In the genomic region with DNA sequence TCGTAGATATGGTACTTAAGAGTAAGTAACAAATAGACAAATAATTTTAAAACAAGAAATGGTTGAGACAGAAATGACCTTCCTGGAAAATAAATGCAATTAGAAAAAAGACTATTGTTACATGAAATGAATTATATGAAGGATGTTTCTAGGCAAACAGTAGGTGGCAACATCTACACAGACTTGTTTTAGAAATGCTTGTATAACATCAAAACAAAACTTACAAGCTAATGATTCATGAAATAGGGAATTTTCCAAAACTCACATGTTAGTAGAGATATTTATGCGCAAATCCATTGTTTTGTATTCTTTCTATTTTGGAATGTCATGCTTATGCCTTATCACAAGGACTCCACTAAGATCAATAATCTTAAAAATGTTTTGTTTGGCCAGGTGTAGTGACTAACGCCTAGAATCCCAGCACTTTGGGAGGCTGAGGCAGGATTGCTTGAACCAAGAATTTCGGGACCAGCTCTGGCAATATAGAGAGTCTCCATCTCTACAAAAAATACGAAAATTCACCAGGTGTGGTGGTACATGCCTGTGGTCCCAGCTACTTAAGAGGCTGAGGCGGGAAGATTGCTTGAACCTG, we compare ENCODE assay signal across 7 cellular contexts. TPM values are rescaled to one million over a fixed set of nuclear protein-coding genes. Genes with fewer than 3 reads are reported as not detected.
DNase-seq lines count a peak whose midpoint lies in the region; ATAC-seq and TF ChIP-seq lines count a peak whose summit lies in the region.

No MANE protein-coding gene starts in this region.

- no peak overlapping the region for H4K8ac ChIP-seq in mesenchymal stem cell (ENCODE audit: low read length)

- no peaks in the 10 kb centered on the region for H3K9me3 ChIP-seq in adrenal gland (replicated peaks in 1 of 3)
- no peaks in the 10 kb centered on the region for H3K9me3 ChIP-seq in mesenchymal stem cell (ENCODE audit: control insufficient read depth, low read length)

- H3K9ac ChIP-seq in mesenchymal stem cell (ENCODE audit: low read length): peak overlapping the region; percentile 64

- no peak overlapping the region for H4K91ac ChIP-seq in mesenchymal stem cell (ENCODE audit: low read length)

- H3K4me3 ChIP-seq in GM08714 (ENCODE audit: low read length) (peak overlapping the region; percentile 52; the same call in 1 of the 2 replicates), adrenal gland (no peak overlapping the region), mesenchymal stem cell (ENCODE audit: insufficient read depth in 1 of 2, low read depth in 1 of 2, low read length in 2 of 2) (peak overlapping the region in 1 of 2 experiments; percentile 30)

- no peak overlapping the region for H3K4ac ChIP-seq in mesenchymal stem cell (ENCODE audit: low read depth in 1 of 2, low read length in 2 of 2)

- peak overlapping the region; percentile 33 for H2BK15ac ChIP-seq in mesenchymal stem cell (ENCODE audit: low read depth, poor library complexity, severe bottlenecking)

- H3K4me2 ChIP-seq in mesenchymal stem cell (ENCODE audit: low read length, poor library complexity, severe bottlenecking): no peak overlapping the region

- no peak overlapping the region for H3K23ac ChIP-seq in mesenchymal stem cell (ENCODE audit: low read length in 2 of 2)

- no peak overlapping the region for H3K18ac ChIP-seq in mesenchymal stem cell (ENCODE audit: low read depth in 1 of 2, low read length in 2 of 2)

- ATAC-seq in GM19468 (IDR thresholded peaks at IDR 0.05; ENCODE audit: extremely low read depth, unreplicated experiment) (peak; percentile 2), HG03558 (IDR thresholded peaks at IDR 0.05; ENCODE audit: extremely low read depth, unreplicated experiment) (peak; percentile 20)

- H3K27ac ChIP-seq in adrenal gland (peak overlapping the region in 3 of 5 donors; percentile 20 to 47 (median 47)), mesenchymal stem cell (ENCODE audit: low read length, poor library complexity, severe bottlenecking) (no peak overlapping the region)

- no peak overlapping the region for H2AFZ ChIP-seq in mesenchymal stem cell (ENCODE audit: low read depth, low read length)

- no peak overlapping the region for H3K14ac ChIP-seq in mesenchymal stem cell (ENCODE audit: low read length in 2 of 2)

- DNase-seq in adrenal gland (no peak), mesenchymal stem cell (peak; percentile 65), mucosa of gallbladder (ENCODE audit: low spot score) (no peak), NCI-H1694 (lab: John Stamatoyannopoulos, UW) (no peak)

- H3K36me3 ChIP-seq in adrenal gland (replicated peaks in 1 of 2) (no peaks in the 10 kb centered on the region), mesenchymal stem cell (ENCODE audit: control insufficient read depth in 1 of 2, insufficient read depth in 2 of 2, low read depth in 1 of 2, low read length in 2 of 2) (no peaks in the 10 kb centered on the region)

- no peaks in the 10 kb centered on the region for H3K27me3 ChIP-seq in adrenal gland
- no peaks in the 10 kb centered on the region for H3K27me3 ChIP-seq in mesenchymal stem cell (ENCODE audit: control insufficient read depth in 1 of 2, insufficient read depth in 1 of 2, low read length in 2 of 2)

- 46 to 60% (median 50%) methylated on average over 6 of the region's 6 CpGs for WGBS in adrenal gland, 4 donors
- 83% methylated on average over 4 of the region's 6 CpGs for WGBS in mesenchymal stem cell

- H2BK12ac ChIP-seq in mesenchymal stem cell (ENCODE audit: low read length in 2 of 2): peak overlapping the region in 1 of 2 experiments; percentile 64

- H3K4me1 ChIP-seq in adrenal gland (replicated peaks in 1 of 2) (peaks cover 11 to 16% of the 10 kb centered on the region in 2 donors), mesenchymal stem cell (ENCODE audit: control insufficient read depth, insufficient read depth, low read depth, low read length) (peaks cover 6% of the 10 kb centered on the region)

- H2BK5ac ChIP-seq in mesenchymal stem cell (ENCODE audit: low read depth, low read length, poor library complexity, severe bottlenecking): no peak overlapping the region

- no peak for TF ChIP-seq POLR2A in adrenal gland (IDR thresholded peaks at IDR 0.05)

- H3K79me1 ChIP-seq in mesenchymal stem cell (replicated peaks; ENCODE audit: low read length, poor library complexity, severe bottlenecking): no peaks in the 10 kb centered on the region

- no peak overlapping the region for H2AK5ac ChIP-seq in mesenchymal stem cell (ENCODE audit: low read length, severe bottlenecking)

- TF ChIP-seq CTCF in adrenal gland (IDR thresholded peaks at IDR 0.05): peak in 5 of 6 experiments; percentile 53 to 65 (median 55)

- intact Hi-C loops in adrenal gland (cut with DNase I): loop anchor here in 1 of 2 donors (10.0 kb wide), 1 partner anchor 223 kb away; a partner anchor contains a TSS

- no peak overlapping the region for H2BK120ac ChIP-seq in mesenchymal stem cell (ENCODE audit: low read depth, low read length)

RNA-seq across cellular contexts. Expression of a gene that starts 32.3 kb away (rescaled TPM):
- total RNA-seq in adrenal gland (under 1 TPM in 2 of 8 donors, not detected in 6; 0.04 to 0.19 TPM), mucosa of gallbladder (0.06 TPM)
- under 1 TPM in 1 of 3 donors, not detected in 2; 0.03 TPM for polyA plus RNA-seq in adrenal gland
- 0.41 TPM for polyA plus RNA-seq in mesenchymal stem cell (2013, experiment 1 of 2)
- polyA plus RNA-seq in mesenchymal stem cell (2013, experiment 2 of 2): 0.25 TPM
